ENCODE assay signal across 11 cellular contexts in genomic region chr20:38091447-38092216, GRCh38. TPM values are rescaled to one million over a fixed set of nuclear protein-coding genes. Genes with fewer than 3 reads are reported as not detected.
A peak's percentile ranks its signal among the peaks of the same experiment; 100 is the strongest.
DNase-seq lines count a peak whose midpoint lies in the region; ATAC-seq and TF ChIP-seq lines count a peak whose summit lies in the region.
"Had no signal": no experiment of that assay in that cellular context is flagged by ENCODE, and none has a peak within 500 bp of the region (broad histone marks: within the 10 kb centered on the region; RNA-seq: fewer than 3 reads in every experiment).

No MANE protein-coding gene starts in this region.

- H3K27me3 ChIP-seq in dorsolateral prefrontal cortex (no peaks in the 10 kb centered on the region), neural progenitor cell (no peaks in the 10 kb centered on the region), foreskin keratinocyte (no peaks in the 10 kb centered on the region)

- H3K27ac Mint-ChIP-seq in neural progenitor cell = no peak overlapping the region

- H3K27ac ChIP-seq in dorsolateral prefrontal cortex = peak overlapping the region in 37 of 59 donors; percentile 0 to 72 (median 27)
- H3K27ac ChIP-seq in neural progenitor cell = peak overlapping the region; percentile 35
- no peak overlapping the region for H3K27ac ChIP-seq in foreskin keratinocyte

- no peaks in the 10 kb centered on the region for H3K36me3 ChIP-seq in neural progenitor cell

- H3K4me1 Mint-ChIP-seq in neural progenitor cell = no peaks in the 10 kb centered on the region

- no peaks in the 10 kb centered on the region for H3K9me3 ChIP-seq in neural progenitor cell (ENCODE audit: low read depth)

- H3K9me3 Mint-ChIP-seq in neural progenitor cell = no peaks in the 10 kb centered on the region

- H3K79me2 ChIP-seq in neural progenitor cell (ENCODE audit: low read depth) = no peaks in the 10 kb centered on the region

- no peaks in the 10 kb centered on the region for H4K20me1 ChIP-seq in neural progenitor cell (ENCODE audit: low read depth)

- H3K27me3 Mint-ChIP-seq in neural progenitor cell (ENCODE audit: insufficient read depth, low read depth) = peaks cover 2% of the 10 kb centered on the region

- H3K4me3 Mint-ChIP-seq in neural progenitor cell = no peak overlapping the region

- no peaks in the 10 kb centered on the region for H3F3A ChIP-seq in neural progenitor cell (ENCODE audit: low read depth)

- peaks cover 20% of the 10 kb centered on the region for H3K36me3 Mint-ChIP-seq in neural progenitor cell

- no peak overlapping the region for H3K4me2 ChIP-seq in neural progenitor cell

- ATAC-seq in HG03280 (IDR thresholded peaks at IDR 0.05; ENCODE audit: unreplicated experiment) (peak; percentile 38), HG03139 (IDR thresholded peaks at IDR 0.05; ENCODE audit: unreplicated experiment) (no peak), foreskin keratinocyte (no peak), HG02763 (IDR thresholded peaks at IDR 0.05; ENCODE audit: unreplicated experiment) (no peak)

- H3K9ac ChIP-seq in neural progenitor cell = no peak overlapping the region

- H3K4me3 ChIP-seq in GM12864 (ENCODE audit: low read depth, low read length) = no peak overlapping the region; the same call in 1 of the 2 replicates
- H3K4me3 ChIP-seq in dorsolateral prefrontal cortex = no peak overlapping the region
- H3K4me3 ChIP-seq in neural progenitor cell = no peak overlapping the region

- TF ChIP-seq CTCF in GM12864 (IDR thresholded peaks at IDR 0.05; ENCODE audit: low read depth, low read length, missing control alignments) = no peak
- no peak for TF ChIP-seq CTCF in dorsolateral prefrontal cortex (IDR thresholded peaks at IDR 0.05 in 54 of 56, conservative IDR thresholded peaks at IDR 0.05 in 2 of 56; ENCODE audit: low read depth in 1 of 56, partially characterized antibody in 56 of 56)
- TF ChIP-seq CTCF in neural progenitor cell (IDR thresholded peaks at IDR 0.05) = no peak
- TF ChIP-seq CTCF in foreskin keratinocyte (conservative IDR thresholded peaks at IDR 0.05) = no peak

- intact Hi-C loops in dorsolateral prefrontal cortex (cut with DNase I) = no loop called here

- H2AFZ ChIP-seq in neural progenitor cell (replicated peaks) = no peak overlapping the region

- H3K4me1 ChIP-seq in neural progenitor cell = peaks cover 12% of the 10 kb centered on the region
- peaks cover 9% of the 10 kb centered on the region for H3K4me1 ChIP-seq in foreskin keratinocyte

- DNase-seq in GM12864 (ENCODE audit: low read depth) (peak; percentile 49), dorsolateral prefrontal cortex (no peak), neural progenitor cell (ENCODE audit: low spot score) (no peak), UCSD-AML1 (lab: John Stamatoyannopoulos, UW; ENCODE audit: unreplicated experiment) (no peak), foreskin keratinocyte (no peak)
- DNase-seq: activated CD4-positive, alpha-beta T cell treated with anti-CD3 and anti-CD28 coated beads, Interleukin-2, amount 50 U/mL, for 1 hour; DMS53; stimulated activated CD4-positive, alpha-beta T cell treated with anti-CD3 and anti-CD28 coated beads, Interleukin-1b, Interleukin-23, amount 100 ng/mL, for 48 hours had no signal

RNA-seq across cellular contexts. Expression of gene RPRD1B, which starts 58.1 kb away (rescaled TPM):
- total RNA-seq in dorsolateral prefrontal cortex (10 to 100 TPM; 25.4 to 59.2 (median 41.5) TPM), neural progenitor cell (ENCODE audit: low replicate concordance) (21.6 and 37.7 TPM in 2 replicates), foreskin keratinocyte (17.5 and 18.8 TPM in 2 replicates)
- 7.3 and 8.5 TPM in 2 replicates for polyA plus RNA-seq in foreskin keratinocyte

RNA-seq across cellular contexts. Expression of gene TTI1, which starts 58.4 kb away (rescaled TPM):
- total RNA-seq in dorsolateral prefrontal cortex = 10 to 100 TPM; 17.1 to 36.0 (median 23.2) TPM
- 52.1 and 55.9 TPM in 2 replicates for total RNA-seq in neural progenitor cell (ENCODE audit: low replicate concordance)
- 25.8 and 28.5 TPM in 2 replicates for total RNA-seq in foreskin keratinocyte
- 14.5 and 16.0 TPM in 2 replicates for polyA plus RNA-seq in foreskin keratinocyte
